Comparison of ENCODE assay signal across 9 cellular contexts in the genomic region with DNA sequence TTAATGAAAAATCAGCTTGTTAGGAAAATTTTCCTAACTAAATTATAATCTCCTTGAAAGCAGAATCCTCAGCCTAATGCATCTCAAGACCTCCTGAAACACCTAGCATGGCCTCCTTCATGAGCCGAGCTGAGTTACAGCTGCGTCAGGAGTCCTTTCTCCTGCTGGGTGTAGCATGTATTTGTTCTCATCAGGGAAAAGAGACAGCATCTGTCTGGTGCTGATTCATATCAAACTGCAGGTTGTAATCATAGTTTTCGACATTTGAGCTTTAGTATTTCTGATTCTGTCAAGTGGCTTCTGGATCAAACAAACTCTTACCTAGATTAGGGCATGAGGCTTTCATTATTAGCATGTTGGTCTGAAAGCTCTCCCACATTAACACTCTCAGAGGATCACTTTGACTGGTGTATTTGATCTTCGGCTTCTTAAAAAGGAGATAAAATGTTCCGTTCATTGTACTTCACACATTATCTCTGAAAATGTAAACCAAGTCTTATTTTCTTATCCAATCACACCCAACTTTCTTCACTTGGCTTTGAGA.
"Had no signal": no experiment of that assay in that cellular context is flagged by ENCODE, and none has a peak within 500 bp of the region (broad histone marks: within the 10 kb centered on the region; RNA-seq: fewer than 3 reads in every experiment).

No MANE protein-coding gene starts in this region.

- FAIRE-seq: HepG2 had no signal

- H3K4me1 Mint-ChIP-seq: IgD-negative memory B cell had no signal

- H3K4me3 Mint-ChIP-seq: HFFc6, IgD-negative memory B cell had no signal

- H3K9ac ChIP-seq: GM23248 had no signal

- H3K27ac ChIP-seq: GM23248, HL-60 had no signal

- ATAC-seq: HCT116 had no signal

- H3K4me3 ChIP-seq: GM23248, HAP-1 had no signal

- H3K27me3 Mint-ChIP-seq: IgD-negative memory B cell had no signal

- H3K36me3 ChIP-seq: HAP-1 had no signal

- H3K27ac Mint-ChIP-seq: HFFc6, IgD-negative memory B cell had no signal

- H2AFZ ChIP-seq: GM23248 had no signal

- H3K4me1 ChIP-seq: HAP-1 had no signal

- DNase-seq: GM23248, GOT3, H7, HFFc6 had no signal
